In the genomic region with DNA sequence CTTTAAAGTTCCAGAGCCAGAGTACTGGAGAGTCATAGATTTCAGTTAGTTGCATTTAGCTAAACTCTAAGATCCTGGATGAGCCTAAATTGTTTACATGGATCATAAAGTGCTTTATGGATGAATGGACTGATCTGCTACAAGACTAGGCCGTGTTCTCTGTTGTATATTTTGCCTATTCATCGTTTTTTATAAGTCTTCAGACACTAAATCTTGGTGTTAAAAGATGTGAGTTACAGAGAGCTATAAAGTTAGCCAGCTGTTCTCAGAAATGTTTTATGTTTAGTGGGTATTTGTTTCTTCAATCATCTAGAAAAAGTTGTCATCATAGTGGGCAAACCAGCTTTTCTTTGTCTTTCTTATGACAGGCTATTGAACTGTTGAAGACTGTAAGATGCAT, we compare ENCODE assay signal across 18 cellular contexts.
A peak's percentile ranks its signal among the peaks of the same experiment; 100 is the strongest.
DNase-seq lines count a peak whose midpoint lies in the region; ATAC-seq, FAIRE-seq and TF ChIP-seq lines count a peak whose summit lies in the region.
"Had no signal": no experiment of that assay in that cellular context is flagged by ENCODE, and none has a peak within 500 bp of the region (broad histone marks: within the 10 kb centered on the region; RNA-seq: fewer than 3 reads in every experiment).

No MANE protein-coding gene starts in this region.

- no peak overlapping the region for H3K23ac ChIP-seq in H1 (ENCODE audit: insufficient read length)

- H3K23me2 ChIP-seq in H1 (ENCODE audit: low read depth, low read length), result no peaks in the 10 kb centered on the region

- BruUV-seq in HepG2 (replicated peaks; lab: Mats Ljungman, UMichigan), result no TSS peak

- no peaks in the 10 kb centered on the region for H3K79me1 ChIP-seq in H1 (ENCODE audit: low read depth, low read length)

- H3K14ac ChIP-seq in H1 (ENCODE audit: insufficient read length), result no peak overlapping the region

- H3K4me1 Mint-ChIP-seq in nephron progenitor cell, result peaks cover 50% of the 10 kb centered on the region
- H3K4me1 Mint-ChIP-seq in T-helper 2 cell treated with Interferon-gamma antibody and Interleukin-4, amounts not matched to agents 5 μg/mL and 100 μg/mL, for 36 hours (ENCODE audit: low read depth), result no peaks in the 10 kb centered on the region
- H3K4me1 Mint-ChIP-seq: CD8-positive, alpha-beta memory T cell had no signal

- no peak overlapping the region for H2BK15ac ChIP-seq in H1 (ENCODE audit: low read length)

- H2BK120ac ChIP-seq in H1 (replicated peaks; ENCODE audit: low read depth, low read length), result no peak overlapping the region

- H3K4ac ChIP-seq in H1 (replicated peaks; ENCODE audit: insufficient read length, low read depth, low read length), result no peak overlapping the region

- no peak overlapping the region for H4K5ac ChIP-seq in H1 (ENCODE audit: insufficient read length, low read depth, low read length)

- H3K27ac Mint-ChIP-seq in nephron progenitor cell, result peak overlapping the region; percentile 2
- H3K27ac Mint-ChIP-seq in T-helper 2 cell treated with Interferon-gamma antibody and Interleukin-4, amounts not matched to agents 5 μg/mL and 100 μg/mL, for 36 hours, result no peak overlapping the region
- H3K27ac Mint-ChIP-seq: CD8-positive, alpha-beta memory T cell had no signal

- H3K9me3 Mint-ChIP-seq in nephron progenitor cell, result peaks cover 4% of the 10 kb centered on the region
- peaks cover 19% of the 10 kb centered on the region for H3K9me3 Mint-ChIP-seq in T-helper 2 cell treated with Interferon-gamma antibody and Interleukin-4, amounts not matched to agents 5 μg/mL and 100 μg/mL, for 36 hours

- DNase-seq in HepG2 (ENCODE audit: low spot score) (no peak), right lobe of liver (no peak), H1 (ENCODE audit: low read depth in 1 of 2, low spot score in 2 of 2) (no peak), nephron progenitor cell (no peak), sigmoid colon (no peak), cerebellar nuclear complex (lab: John Stamatoyannopoulos, UW) (no peak)
- DNase-seq in T-helper 2 cell treated with Interferon-gamma antibody and Interleukin-4, amounts not matched to agents 5 μg/mL and 100 μg/mL, for 36 hours (ENCODE audit: low spot score), result no peak
- DNase-seq: AML-193; Caco-2; CD8-positive, alpha-beta memory T cell; DND-41; GDM1; HCEC 1CT had no signal

- H4K20me1 ChIP-seq in HepG2 (ENCODE audit: insufficient read depth, low read length) (no peaks in the 10 kb centered on the region), H1 (replicated peaks in 1 of 2; ENCODE audit: control insufficient read depth in 1 of 2, insufficient read depth in 2 of 2, low read length in 2 of 2) (no peaks in the 10 kb centered on the region)
- H4K20me1 ChIP-seq: BLaER1 had no signal

- WGBS in HepG2 (ENCODE audit: low lambda C conversion rate), result 0% methylated on average over 2 of the region's 2 CpGs
- WGBS in right lobe of liver (ENCODE audit: insufficient coverage, low coverage, low lambda C conversion rate, missing lambda C conversion rate), result 38% methylated on average over 2 of the region's 2 CpGs
- 96% methylated on average over 2 of the region's 2 CpGs; no CpG with 5 or more reads in 1 of the 2 experiments for WGBS in H1 (ENCODE audit: extremely low coverage in 1 of 2, insufficient coverage in 1 of 2, insufficient read length in 1 of 2, insufficient replicate concordance in 2 of 2, low coverage in 1 of 2, low lambda C conversion rate in 2 of 2, missing lambda C conversion rate in 1 of 2), 2 experiments
- WGBS in sigmoid colon, 2 donors, result 30 to 51% methylated on average over 2 of the region's 2 CpGs

- TF ChIP-seq CTCF in HepG2 (CRISPR knock-in tag; IDR thresholded peaks at IDR 0.05) (no peak), right lobe of liver (IDR thresholded peaks at IDR 0.05) (no peak), H1 (IDR thresholded peaks at IDR 0.05; ENCODE audit: control extremely low read depth in 1 of 3, insufficient read depth in 1 of 3, low read depth in 1 of 3, low read length in 3 of 3) (no peak), nephron progenitor cell (IDR thresholded peaks at IDR 0.05) (no peak), sigmoid colon (IDR thresholded peaks at IDR 0.05) (no peak)

- no peaks in the 10 kb centered on the region for H3K36me3 ChIP-seq in HepG2 (replicated peaks in 1 of 2; ENCODE audit: control insufficient read depth in 1 of 2, insufficient read depth in 2 of 2, low read length in 2 of 2)
- H3K36me3 ChIP-seq in right lobe of liver, result no peaks in the 10 kb centered on the region
- no peaks in the 10 kb centered on the region for H3K36me3 ChIP-seq in H1 (ENCODE audit: control insufficient read depth in 2 of 4, insufficient read depth in 4 of 4, low read length in 3 of 4)
- no peaks in the 10 kb centered on the region for H3K36me3 ChIP-seq in sigmoid colon
- H3K36me3 ChIP-seq: BLaER1 had no signal

- no peaks in the 10 kb centered on the region for H3K36me3 Mint-ChIP-seq in nephron progenitor cell (ENCODE audit: low read depth)
- no peaks in the 10 kb centered on the region for H3K36me3 Mint-ChIP-seq in T-helper 2 cell treated with Interferon-gamma antibody and Interleukin-4, amounts not matched to agents 5 μg/mL and 100 μg/mL, for 36 hours (ENCODE audit: low read depth)
- H3K36me3 Mint-ChIP-seq: CD8-positive, alpha-beta memory T cell had no signal

- no peaks in the 10 kb centered on the region for H3K79me2 ChIP-seq in HepG2 (ENCODE audit: insufficient read depth, low read length)
- H3K79me2 ChIP-seq in H1 (ENCODE audit: control insufficient read depth in 1 of 2, insufficient read depth in 2 of 2, low read length in 2 of 2), result no peaks in the 10 kb centered on the region

- H3K4me1 ChIP-seq in HepG2 (ENCODE audit: insufficient read depth, low read length) (no peaks in the 10 kb centered on the region), right lobe of liver (no peaks in the 10 kb centered on the region), H1 (replicated peaks in 1 of 4; ENCODE audit: control insufficient read depth in 3 of 4, insufficient read depth in 4 of 4, low read length in 3 of 4) (peaks cover 0 to 2% (median under 1%) of the 10 kb centered on the region in 4 experiments; a peak in 1 of 7 replicates), sigmoid colon (no peaks in the 10 kb centered on the region)
- H3K4me1 ChIP-seq: BLaER1, Caco-2 had no signal

- no peak overlapping the region for H2AFZ ChIP-seq in HepG2 (ENCODE audit: low read length)
- H2AFZ ChIP-seq in H1 (ENCODE audit: low read length), result no peak overlapping the region

- H2BK5ac ChIP-seq in H1 (ENCODE audit: low read depth, low read length), result no peak overlapping the region

- CTCF ChIA-PET in HepG2 (lab: Yijun Ruan, JAX; ENCODE audit: low intra/inter-chr PET ratio, low total read pairs), result no interaction called here
- CTCF ChIA-PET in H1 (lab: Charles Lee; ENCODE audit: partially characterized antibody), result interaction anchor here (0.6 to 1.0 kb wide), 2 partner anchors 35 to 430 kb away, joined by 3 to 4 read pairs; no protein-coding TSS in a partner anchor

- H4K91ac ChIP-seq in H1 (replicated peaks; ENCODE audit: insufficient read length, low read length), result no peak overlapping the region

- H3K4me3 ChIP-seq in HepG2 (replicated peaks in 1 of 3; ENCODE audit: insufficient read depth in 1 of 3, low read depth in 2 of 3, low read length in 3 of 3) (no peak overlapping the region), right lobe of liver (no peak overlapping the region), H1 (ENCODE audit: extremely low read depth in 1 of 4, insufficient read depth in 2 of 4, low read depth in 3 of 4, low read length in 4 of 4) (no peak overlapping the region), sigmoid colon (no peak overlapping the region)
- H3K4me3 ChIP-seq: BLaER1 had no signal

- no peak overlapping the region for H3K4me3 Mint-ChIP-seq in nephron progenitor cell
- H3K4me3 Mint-ChIP-seq in T-helper 2 cell treated with Interferon-gamma antibody and Interleukin-4, amounts not matched to agents 5 μg/mL and 100 μg/mL, for 36 hours, result no peak overlapping the region
- H3K4me3 Mint-ChIP-seq: CD8-positive, alpha-beta memory T cell had no signal

- H3K9ac ChIP-seq in HepG2 (ENCODE audit: insufficient read depth, low read depth, low read length), result no peak overlapping the region
- H3K9ac ChIP-seq in H1 (replicated peaks in 1 of 4; ENCODE audit: extremely low read depth in 1 of 4, low read depth in 3 of 4, low read length in 3 of 4), result no peak overlapping the region
- H3K9ac ChIP-seq: BLaER1 had no signal

- peaks cover 3% of the 10 kb centered on the region for H3K27me3 Mint-ChIP-seq in nephron progenitor cell (ENCODE audit: low read depth, poor library complexity)
- no peaks in the 10 kb centered on the region for H3K27me3 Mint-ChIP-seq in T-helper 2 cell treated with Interferon-gamma antibody and Interleukin-4, amounts not matched to agents 5 μg/mL and 100 μg/mL, for 36 hours (ENCODE audit: low read depth)
- H3K27me3 Mint-ChIP-seq: CD8-positive, alpha-beta memory T cell had no signal

- POLR2A ChIA-PET in HepG2 (lab: Yijun Ruan, JAX) (no interaction called here), H1 (lab: Charles Lee; ENCODE audit: partially characterized antibody) (no interaction called here)

- H3K27ac ChIP-seq in HepG2 (ENCODE audit: extremely low read length, insufficient read depth, low read length) (no peak overlapping the region), right lobe of liver (no peak overlapping the region), H1 (ENCODE audit: low read depth, low read length) (no peak overlapping the region), sigmoid colon (no peak overlapping the region)
- H3K27ac ChIP-seq: 22Rv1, BLaER1 had no signal

- H3K4me2 ChIP-seq in HepG2 (ENCODE audit: low read depth, low read length) (no peak overlapping the region), H1 (ENCODE audit: insufficient read depth in 1 of 2, low read depth in 2 of 2, low read length in 2 of 2) (no peak overlapping the region)
- H3K4me2 ChIP-seq: BLaER1 had no signal

- TF ChIP-seq EP300 in HepG2 (IDR thresholded peaks at IDR 0.05; ENCODE audit: low read depth in 2 of 2, low read length in 2 of 2) (no peak), HepG2 (CRISPR knock-in tag; IDR thresholded peaks at IDR 0.05; ENCODE audit: borderline replicate concordance) (no peak), H1 (IDR thresholded peaks at IDR 0.05; ENCODE audit: borderline replicate concordance in 1 of 2, low read depth in 2 of 2, low read length in 2 of 2) (no peak), sigmoid colon (IDR thresholded peaks at IDR 0.05) (no peak)

- no peak overlapping the region for H3K18ac ChIP-seq in H1 (ENCODE audit: extremely low read depth, low read length)

- TF ChIP-seq POLR2A in HepG2 (IDR thresholded peaks at IDR 0.05; ENCODE audit: insufficient read depth in 1 of 2, low read depth in 2 of 2, low read length in 2 of 2), result no peak
- no peak for TF ChIP-seq POLR2A in right lobe of liver (IDR thresholded peaks at IDR 0.05)
- no peak for TF ChIP-seq POLR2A in H1 (IDR thresholded peaks at IDR 0.05; ENCODE audit: control extremely low read depth in 1 of 2, low read depth in 2 of 2, low read length in 2 of 2)
- no peak for TF ChIP-seq POLR2A in sigmoid colon (IDR thresholded peaks at IDR 0.05)

- intact Hi-C loops in HepG2 (cut with micrococcal nuclease; ENCODE audit: unreplicated experiment), result no loop called here
- intact Hi-C loops in right lobe of liver (cut with DNase I), result no loop called here
- intact Hi-C loops in sigmoid colon (cut with DNase I), result no loop called here

- H4K8ac ChIP-seq in H1 (ENCODE audit: extremely low read depth, insufficient read depth, low read length), result no peak overlapping the region

- no peak overlapping the region for H2AK5ac ChIP-seq in H1 (ENCODE audit: low read depth, low read length)

- in situ Hi-C loops in HepG2 (cut with HindIII; ENCODE audit: extremely low pct_ligation_motif_present, low pct_unique_long_range_greater_than_20kb), result no loop called here

- H3K56ac ChIP-seq in H1 (replicated peaks; ENCODE audit: insufficient read length, low read depth, low read length), result no peak overlapping the region

- FAIRE-seq in HepG2 (lab: Jason Lieb, UNC) (no peak), H1 (lab: Jason Lieb, UNC) (no peak)
- FAIRE-seq: GM12892, GM19239 had no signal

- no peak for TF ChIP-seq RAD21 in HepG2 (CRISPR knock-in tag; IDR thresholded peaks at IDR 0.05)
- TF ChIP-seq RAD21 in H1 (IDR thresholded peaks at IDR 0.05 in 1 of 2, conservative IDR thresholded peaks at IDR 0.05 in 1 of 2; ENCODE audit: low read depth in 2 of 2, low read length in 2 of 2), result no peak

- ATAC-seq in HepG2, result no peak
- no peak for ATAC-seq in right lobe of liver
- ATAC-seq in HG03565 (IDR thresholded peaks at IDR 0.05; ENCODE audit: unreplicated experiment), result no peak

- H3K27me3 ChIP-seq in HepG2 (ENCODE audit: control insufficient read depth in 1 of 2, insufficient read depth in 2 of 2, low read length in 2 of 2) (no peaks in the 10 kb centered on the region; a peak in 1 of 5 replicates), right lobe of liver (no peaks in the 10 kb centered on the region), H1 (replicated peaks in 1 of 4; ENCODE audit: control insufficient read depth in 3 of 4, extremely low read depth in 1 of 4, insufficient read depth in 3 of 4, low read length in 3 of 4) (no peaks in the 10 kb centered on the region), sigmoid colon (no peaks in the 10 kb centered on the region)
- H3K27me3 ChIP-seq: BLaER1 had no signal

- H3K9me3 ChIP-seq in HepG2 (ENCODE audit: low read length) (no peaks in the 10 kb centered on the region), right lobe of liver (no peaks in the 10 kb centered on the region), H1 (ENCODE audit: insufficient read depth in 2 of 2, low read depth in 1 of 2, low read length in 1 of 2) (no peaks in the 10 kb centered on the region), sigmoid colon (no peaks in the 10 kb centered on the region)
- H3K9me3 ChIP-seq: BLaER1, Caco-2 had no signal

- H2BK20ac ChIP-seq in H1 (ENCODE audit: low read length), result no peak overlapping the region

- H2BK12ac ChIP-seq in H1 (ENCODE audit: low read depth, low read length), result no peak overlapping the region
